In the genomic region with DNA sequence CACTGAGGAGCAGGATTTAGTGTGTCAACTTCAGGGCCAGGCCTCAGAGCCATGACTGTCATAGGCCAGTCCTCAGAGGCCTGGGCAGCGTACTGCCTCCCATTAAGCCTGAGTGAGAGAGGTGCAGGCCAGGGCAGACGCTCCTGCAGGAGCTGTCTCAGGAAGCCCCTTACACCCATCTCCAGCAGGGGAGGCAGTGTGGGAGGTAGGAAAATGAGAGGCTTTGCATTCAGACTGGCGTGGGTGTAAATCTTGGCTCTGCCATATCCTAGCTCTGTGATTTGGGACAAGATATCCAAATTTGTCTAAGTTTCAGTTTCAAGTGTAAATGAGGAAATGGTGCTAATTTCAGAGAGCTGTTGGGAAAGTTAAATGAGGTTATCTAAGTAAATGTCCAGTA, we compare ENCODE assay signal across 10 cellular contexts.
"Had no signal": no experiment of that assay in that cellular context is flagged by ENCODE, and none has a peak within 500 bp of the region (broad histone marks: within the 10 kb centered on the region; RNA-seq: fewer than 3 reads in every experiment).

No MANE protein-coding gene starts in this region.

- FAIRE-seq: endometrium, frontal cortex had no signal

- DNase-seq: effector CD8-positive, alpha-beta T cell; heart left ventricle; mammary epithelial cell; retina; right lobe of liver; stimulated activated CD4-positive, alpha-beta T cell treated with anti-CD3 and anti-CD28 coated beads, Interleukin-4, amount 100 ng/mL, for 1 hour; stimulated activated CD8-positive, alpha-beta memory T cell treated with anti-CD3 and anti-CD28 coated beads, Interleukin-4, amount 100 ng/mL, for 48 hours; stimulated activated naive CD8-positive, alpha-beta T cell treated with anti-CD3 and anti-CD28 coated beads, Interleukin-15, Interleukin-2, amounts not matched to agents 100 U/mL and 50 U/mL, for 24 hours had no signal
